15 cellular contexts compared by ENCODE assay signal in the genomic region with DNA sequence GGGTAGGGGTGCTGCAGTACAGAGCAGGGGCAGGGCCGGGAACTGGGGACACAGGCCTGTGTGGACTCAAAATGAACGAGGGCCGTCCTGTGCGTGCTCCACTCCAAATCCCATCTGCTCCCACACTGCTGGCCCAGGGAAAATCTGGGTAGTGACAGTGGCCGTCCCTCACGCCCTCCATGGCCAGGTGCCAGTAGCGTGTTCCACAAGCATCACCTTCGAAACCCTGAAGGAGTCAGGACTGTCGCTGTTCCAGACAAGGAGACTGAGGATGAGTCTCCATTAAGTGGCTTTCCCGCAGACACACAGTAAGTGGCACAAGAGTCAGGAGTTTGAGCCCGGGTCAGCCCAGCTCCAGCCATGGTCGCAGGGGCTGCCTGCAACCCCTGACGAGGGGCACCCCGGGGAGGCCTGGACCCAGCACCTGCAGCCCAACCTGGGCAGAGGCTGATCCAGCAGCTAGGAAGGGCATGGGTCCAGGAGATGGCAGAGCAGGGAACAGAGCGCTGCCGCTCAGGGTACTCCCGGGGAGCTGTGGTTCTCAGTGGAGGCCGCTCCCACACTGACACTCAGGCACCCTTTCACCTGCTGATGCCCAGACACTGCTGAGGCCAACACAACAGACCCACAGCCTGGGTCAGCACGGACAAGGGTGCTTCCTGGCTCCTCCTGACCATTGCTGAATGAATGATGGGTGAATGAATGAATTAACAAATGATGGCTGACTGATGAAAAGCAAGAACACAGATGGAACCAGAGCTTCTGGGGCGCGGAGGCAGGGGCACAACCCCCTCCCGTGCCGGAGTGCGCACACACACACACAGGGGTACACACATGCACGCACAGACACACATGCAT. TPM values are rescaled to one million over a fixed set of nuclear protein-coding genes. Genes with fewer than 3 reads are reported as not detected.
"Had no signal": no experiment of that assay in that cellular context is flagged by ENCODE, and none has a peak within 500 bp of the region (broad histone marks: within the 10 kb centered on the region; RNA-seq: fewer than 3 reads in every experiment).

No MANE protein-coding gene starts in this region.

- H3K27me3 ChIP-seq: ovary, tibial nerve had no signal

- H3K9me3 ChIP-seq: esophagus squamous epithelium, left lung, ovary, tibial nerve had no signal

- ATAC-seq: activated T-helper 17 cell treated with anti-CD3 and anti-CD28 coated beads, Interleukin-2, amount 50 U/mL, for 72 hours; left lung had no signal

- H3K27ac ChIP-seq: coronary artery, esophagus squamous epithelium, left lung, ovary, SK-N-MC, tibial nerve had no signal

- DNase-seq: activated CD4-positive, alpha-beta T cell treated with anti-CD3 and anti-CD28 coated beads for 1 hour; activated CD4-positive, alpha-beta T cell treated with anti-CD3 and anti-CD28 coated beads, Interleukin-2, amount 50 U/mL, for 4 hours; amniotic stem cell; caudate nucleus; esophagus squamous epithelium; mesendoderm; stimulated activated CD4-positive, alpha-beta T cell treated with anti-CD3 and anti-CD28 coated beads, Interleukin-4, amount 100 ng/mL, for 24 hours had no signal

- H3K36me3 ChIP-seq: esophagus squamous epithelium, left lung, ovary, tibial nerve had no signal

- H3K4me3 ChIP-seq: coronary artery, esophagus squamous epithelium, left lung, ovary, SK-N-MC, tibial nerve had no signal

RNA-seq across cellular contexts. Expression of a gene that starts 57.1 kb away (rescaled TPM):
- total RNA-seq: activated T-helper 17 cell treated with anti-CD3 and anti-CD28 coated beads, Interleukin-2, amount 50 U/mL, for 72 hours; esophagus squamous epithelium; fibroblast of villous mesenchyme; left lung; subcutaneous adipose tissue had no signal
- polyA plus RNA-seq: ovary had no signal
